In genomic region chr3:195286115-195286872, GRCh38 we compare ENCODE assay signal across 15 cellular contexts. TPM values are rescaled to one million over a fixed set of nuclear protein-coding genes. Genes with fewer than 3 reads are reported as not detected.
A peak's percentile ranks its signal among the peaks of the same experiment; 100 is the strongest.
DNase-seq lines count a peak whose midpoint lies in the region; ATAC-seq and TF ChIP-seq lines count a peak whose summit lies in the region.
"Had no signal": no experiment of that assay in that cellular context is flagged by ENCODE, and none has a peak within 500 bp of the region (broad histone marks: within the 10 kb centered on the region; RNA-seq: fewer than 3 reads in every experiment).

No MANE protein-coding gene starts in this region.

- no peaks in the 10 kb centered on the region for H3F3A ChIP-seq in smooth muscle cell (ENCODE audit: low read depth)

- H3K27me3 Mint-ChIP-seq in HFFc6 (ENCODE audit: insufficient read depth), result no peaks in the 10 kb centered on the region
- H3K27me3 Mint-ChIP-seq: CD8-positive, alpha-beta memory T cell; natural killer cell treated with Interleukin-12 subunit alpha and Interleukin-12 subunit beta and Interleukin-15 and Interleukin-18, amount 100 ng/mL, for 72 hours had no signal

- peaks cover 14% of the 10 kb centered on the region for H3K36me3 Mint-ChIP-seq in HFFc6 (ENCODE audit: low read depth)

- H3K9me3 ChIP-seq in fibroblast of lung (ENCODE audit: control insufficient read depth, insufficient read depth, low read depth, low read length) (no peaks in the 10 kb centered on the region), smooth muscle cell (replicated peaks; ENCODE audit: low read depth) (no peaks in the 10 kb centered on the region)
- H3K9me3 ChIP-seq: tibial nerve had no signal

- H3K79me2 ChIP-seq in fibroblast of lung (ENCODE audit: control insufficient read depth, insufficient read depth, low read length) (no peaks in the 10 kb centered on the region), smooth muscle cell (ENCODE audit: low read depth) (no peaks in the 10 kb centered on the region)

- H3K27me3 ChIP-seq in fibroblast of lung (ENCODE audit: control insufficient read depth, insufficient read depth, low read length), result no peaks in the 10 kb centered on the region
- no peaks in the 10 kb centered on the region for H3K27me3 ChIP-seq in smooth muscle cell (ENCODE audit: low read depth)
- H3K27me3 ChIP-seq: tibial nerve had no signal

- peak overlapping the region; percentile 67 for H3K27ac Mint-ChIP-seq in HFFc6
- H3K27ac Mint-ChIP-seq: natural killer cell treated with Interleukin-12 subunit alpha and Interleukin-12 subunit beta and Interleukin-15 and Interleukin-18, amount 100 ng/mL, for 72 hours had no signal

- H3K9ac ChIP-seq in fibroblast of lung (ENCODE audit: insufficient read depth, low read length) (no peak overlapping the region), smooth muscle cell (ENCODE audit: low read depth) (no peak overlapping the region)

- H2AFZ ChIP-seq in fibroblast of lung (ENCODE audit: low read length) (no peak overlapping the region), smooth muscle cell (ENCODE audit: low read depth) (no peak overlapping the region)

- 67% methylated on average over 4 of the region's 4 CpGs for WGBS in smooth muscle cell (ENCODE audit: low lambda C conversion rate)

- H3K4me1 ChIP-seq in fibroblast of lung (ENCODE audit: control insufficient read depth, extremely low read depth, insufficient read depth, low read length) (peaks cover 8% of the 10 kb centered on the region), smooth muscle cell (ENCODE audit: low read depth) (no peaks in the 10 kb centered on the region)
- H3K4me1 ChIP-seq: tibial nerve had no signal

- H3K4me2 ChIP-seq in fibroblast of lung (ENCODE audit: extremely low read depth, insufficient read depth, low read length), result peak overlapping the region; percentile 49
- H3K4me2 ChIP-seq in smooth muscle cell, result no peak overlapping the region

- no peak for TF ChIP-seq CTCF in HFFc6 (IDR thresholded peaks at IDR 0.05)
- TF ChIP-seq CTCF in fibroblast of lung (conservative IDR thresholded peaks at IDR 0.05 in 1 of 2, IDR thresholded peaks at IDR 0.05 in 1 of 2; ENCODE audit: low read depth in 1 of 2, low read length in 2 of 2), result no peak
- no peak for TF ChIP-seq CTCF in smooth muscle cell (IDR thresholded peaks at IDR 0.05; ENCODE audit: borderline replicate concordance, insufficient read depth, poor library complexity, severe bottlenecking)

- peak overlapping the region; percentile 13 for H3K27ac ChIP-seq in fibroblast of lung (ENCODE audit: insufficient read depth, low read length)
- H3K27ac ChIP-seq in smooth muscle cell (ENCODE audit: low read depth), result peak overlapping the region; percentile 39
- H3K27ac ChIP-seq: SK-N-MC, tibial nerve had no signal

- no peaks in the 10 kb centered on the region for H3K9me3 Mint-ChIP-seq in HFFc6
- H3K9me3 Mint-ChIP-seq: CD8-positive, alpha-beta memory T cell; natural killer cell treated with Interleukin-12 subunit alpha and Interleukin-12 subunit beta and Interleukin-15 and Interleukin-18, amount 100 ng/mL, for 72 hours had no signal

- H3K4me3 ChIP-seq in fibroblast of lung (replicated peaks in 1 of 4; ENCODE audit: control extremely low read depth in 1 of 4, insufficient read depth in 1 of 4, low read depth in 3 of 4, low read length in 4 of 4) (no peak overlapping the region), smooth muscle cell (no peak overlapping the region)
- H3K4me3 ChIP-seq: SK-N-MC, tibial nerve had no signal

- peaks cover 24% of the 10 kb centered on the region for H3K4me1 Mint-ChIP-seq in HFFc6 (ENCODE audit: low read depth)

- ATAC-seq in GM18517 (IDR thresholded peaks at IDR 0.05; ENCODE audit: unreplicated experiment), result no peak
- ATAC-seq: natural killer cell treated with Interleukin-12 subunit alpha and Interleukin-12 subunit beta and Interleukin-15 and Interleukin-18, amount 100 ng/mL, for 72 hours had no signal

- H3K36me3 ChIP-seq in fibroblast of lung (ENCODE audit: control insufficient read depth, insufficient read depth, low read length) (peaks cover 1% of the 10 kb centered on the region), smooth muscle cell (ENCODE audit: low read depth) (no peaks in the 10 kb centered on the region)

- DNase-seq in HFFc6 (no peak), SW480 (ENCODE audit: low spot score) (peak; percentile 28), fibroblast of lung (ENCODE audit: low read depth in 2 of 2) (peak; percentile 55 to 91), smooth muscle cell (lab: John Stamatoyannopoulos, UW; ENCODE audit: unreplicated experiment) (no peak), SIG-M5 treated with dmso at 0.1 percent for 504 hours (lab: John Stamatoyannopoulos, UW; ENCODE audit: unreplicated experiment) (no peak)
- no peak for DNase-seq in stimulated activated CD4-positive, alpha-beta T cell treated with anti-CD3 and anti-CD28 coated beads, Interleukin-4, amount 100 ng/mL, for 24 hours
- DNase-seq: activated naive CD4-positive, alpha-beta T cell treated with Interleukin-2 at 50 U/mL for 16 hours; CD8-positive, alpha-beta memory T cell; central memory CD4-positive, alpha-beta T cell; NCI-H2171; stimulated activated CD4-positive, alpha-beta T cell treated with anti-CD3 and anti-CD28 coated beads, Interleukin-2, amount 100 ng/mL, for 24 hours had no signal

- H4K20me1 ChIP-seq in fibroblast of lung (ENCODE audit: control insufficient read depth, extremely low read depth, insufficient read depth, low read length), result no peaks in the 10 kb centered on the region
- no peaks in the 10 kb centered on the region for H4K20me1 ChIP-seq in smooth muscle cell (ENCODE audit: low read depth)

- peak overlapping the region; percentile 37 for H3K4me3 Mint-ChIP-seq in HFFc6
- H3K4me3 Mint-ChIP-seq: CD8-positive, alpha-beta memory T cell; natural killer cell treated with Interleukin-12 subunit alpha and Interleukin-12 subunit beta and Interleukin-15 and Interleukin-18, amount 100 ng/mL, for 72 hours had no signal

RNA-seq across cellular contexts. Expression of gene XXYLT1, which starts 15.3 kb away (rescaled TPM):
- total RNA-seq in HFFc6 (2021; fragmentation: NEBNext Ultra II Directional; extraction: Animal tissue kit (Norgen Biotek cat#: 25700)), result 10 to 100 TPM; 16.9 to 24.2 (median 18.3) TPM
- 8.2 and 12.4 TPM in 2 replicates for total RNA-seq in fibroblast of lung
- 15.9 and 18.5 TPM in 2 replicates for polyA plus RNA-seq in fibroblast of lung
- polyA plus RNA-seq in fibroblast of lung (2012), result 13.9 and 15.2 TPM in 2 replicates
- 9.6 and 12.1 TPM in 2 replicates for polyA minus RNA-seq in fibroblast of lung (ENCODE audit: low replicate concordance)
- total RNA-seq in smooth muscle cell, result 22.2 and 28.7 TPM in 2 replicates
- 24.4 and 35.4 TPM in 2 replicates for polyA plus RNA-seq in smooth muscle cell

Comparison
In these comparisons a context has a peak if more than half of its experiments do, and no peak if none do; other contexts are left out.
1. DNase-seq: peak in SW480 (single experiment) and fibroblast of lung (2 of 2); none in HFFc6 (single experiment), smooth muscle cell (single experiment), SIG-M5 treated with dmso at 0.1 percent for 504 hours (single experiment) and stimulated activated CD4-positive, alpha-beta T cell treated with anti-CD3 and anti-CD28 coated beads, Interleukin-4, amount 100 ng/mL, for 24 hours (single experiment).